27 cellular contexts compared by ENCODE assay signal in genomic region chr12:66312189-66312588, GRCh38. TPM values are rescaled to one million over a fixed set of nuclear protein-coding genes. Genes with fewer than 3 reads are reported as not detected.
DNase-seq lines count a peak whose midpoint lies in the region; ATAC-seq, FAIRE-seq and TF ChIP-seq lines count a peak whose summit lies in the region.
"Had no signal": no experiment of that assay in that cellular context is flagged by ENCODE, and none has a peak within 500 bp of the region (broad histone marks: within the 10 kb centered on the region; RNA-seq: fewer than 3 reads in every experiment).

No MANE protein-coding gene starts in this region.

- no peak overlapping the region for H3K27ac ChIP-seq in naive thymus-derived CD4-positive, alpha-beta T cell (ENCODE audit: low read depth, low read length)
- H3K27ac ChIP-seq: BLaER1 treated with 17β-estradiol and CSF1 and Interleukin-3, amounts not matched to agents 10 nM and 100 nM; dorsolateral prefrontal cortex; gastrocnemius medialis; hepatocyte; RWPE1; suprapubic skin; upper lobe of right lung had no signal

- TF ChIP-seq POLR2A in GM12892 (IDR thresholded peaks at IDR 0.05; ENCODE audit: low read depth, low read length) = no peak

- POLR2A ChIA-PET in naive thymus-derived CD4-positive, alpha-beta T cell (lab: Charles Lee) = interaction anchor here (1.4 kb wide), 1 partner anchor 34 kb away, joined by 4 read pairs; no protein-coding TSS in a partner anchor

- ATAC-seq in T-helper 17 cell = no peak
- ATAC-seq in naive thymus-derived CD4-positive, alpha-beta T cell = no peak
- ATAC-seq: gastrocnemius medialis, HCT116, sciatic nerve, upper lobe of right lung had no signal

- peak overlapping the region; percentile 15 for H3K4me3 ChIP-seq in naive thymus-derived CD4-positive, alpha-beta T cell (ENCODE audit: low read length)
- H3K4me3 ChIP-seq: BLaER1 treated with 17β-estradiol and CSF1 and Interleukin-3, amounts not matched to agents 10 nM and 100 nM; dorsolateral prefrontal cortex; gastrocnemius medialis; hepatocyte; suprapubic skin; upper lobe of right lung had no signal

- peaks cover 8 to 51% (median 30%) of the 10 kb centered on the region in 3 experiments for H3K36me3 ChIP-seq in naive thymus-derived CD4-positive, alpha-beta T cell (ENCODE audit: control insufficient read depth in 2 of 3, insufficient read depth in 3 of 3, low read length in 3 of 3)
- H3K36me3 ChIP-seq: gastrocnemius medialis had no signal

- intact Hi-C loops in naive thymus-derived CD4-positive, alpha-beta T cell (cut with micrococcal nuclease) = loop anchor here (1.0 kb wide), 2 partner anchors 8 to 10 kb away; partner anchors contain the start of gene HELB (in 1 of the 2)

- H3K27me3 ChIP-seq in naive thymus-derived CD4-positive, alpha-beta T cell (ENCODE audit: control insufficient read depth in 2 of 2, insufficient read depth in 2 of 2, low read length in 2 of 2) = no peaks in the 10 kb centered on the region
- H3K27me3 ChIP-seq: BLaER1 treated with 17β-estradiol and CSF1 and Interleukin-3, amounts not matched to agents 10 nM and 100 nM; dorsolateral prefrontal cortex; gastrocnemius medialis; hepatocyte; suprapubic skin; upper lobe of right lung had no signal

- no peaks in the 10 kb centered on the region for H3K27me3 Mint-ChIP-seq in activated T-cell treated with anti-CD3 and anti-CD28 coated beads, Interleukin-2, amount 50 U/mL, for 24 hours
- no peaks in the 10 kb centered on the region for H3K27me3 Mint-ChIP-seq in T-helper 17 cell
- H3K27me3 Mint-ChIP-seq in naive thymus-derived CD4-positive, alpha-beta T cell = no peaks in the 10 kb centered on the region
- H3K27me3 Mint-ChIP-seq: progenitor cell of endocrine pancreas had no signal

- no peak for DNase-seq in activated T-cell treated with anti-CD3 and anti-CD28 coated beads, Interleukin-2, amount 50 U/mL, for 24 hours
- DNase-seq in activated T-cell treated with anti-CD3 and anti-CD28 coated beads for 4 hours (no peak), GM12892 (ENCODE audit: insufficient read length) (no peak), T-helper 17 cell (no peak), NCI-H1417 (lab: John Stamatoyannopoulos, UW) (no peak), SHP77 (lab: John Stamatoyannopoulos, UW) (no peak)
- no peak for DNase-seq in naive thymus-derived CD4-positive, alpha-beta T cell
- DNase-seq: DND-41; dorsolateral prefrontal cortex; gastrocnemius medialis; KBM-7; MM.1S; NCI-H146; NCI-H2107; SK-N-SH; stimulated activated CD4-positive, alpha-beta T cell treated with anti-CD3 and anti-CD28 coated beads, Interleukin-12 subunit alpha, Interleukin-12 subunit beta, amount 100 ng/mL, for 4 hours; stimulated activated CD4-positive, alpha-beta T cell treated with anti-CD3 and anti-CD28 coated beads, Interleukin-4, amount 100 ng/mL, for 1 hour; T-helper 9 cell; upper lobe of right lung had no signal

- no peaks in the 10 kb centered on the region for H3K9me3 ChIP-seq in T-helper 17 cell (ENCODE audit: control insufficient read depth, low read length, poor library complexity, severe bottlenecking)
- no peaks in the 10 kb centered on the region for H3K9me3 ChIP-seq in naive thymus-derived CD4-positive, alpha-beta T cell (ENCODE audit: control insufficient read depth in 2 of 3, low read length in 3 of 3)
- H3K9me3 ChIP-seq: gastrocnemius medialis, SK-N-SH, suprapubic skin, upper lobe of right lung had no signal

- H3K4me1 Mint-ChIP-seq in activated T-cell treated with anti-CD3 and anti-CD28 coated beads, Interleukin-2, amount 50 U/mL, for 24 hours (ENCODE audit: low read depth) = peaks cover 81% of the 10 kb centered on the region
- peaks cover 58% of the 10 kb centered on the region for H3K4me1 Mint-ChIP-seq in T-helper 17 cell
- peaks cover 62 to 95% (median 87%) of the 10 kb centered on the region in 7 donors for H3K4me1 Mint-ChIP-seq in naive thymus-derived CD4-positive, alpha-beta T cell

- H3K27ac Mint-ChIP-seq in activated T-cell treated with anti-CD3 and anti-CD28 coated beads, Interleukin-2, amount 50 U/mL, for 24 hours = peak overlapping the region; percentile 50
- peak overlapping the region; percentile 68 for H3K27ac Mint-ChIP-seq in T-helper 17 cell
- H3K27ac Mint-ChIP-seq in naive thymus-derived CD4-positive, alpha-beta T cell = peak overlapping the region in 7 of 9 donors; percentile 7 to 65 (median 37)
- H3K27ac Mint-ChIP-seq: progenitor cell of endocrine pancreas had no signal

- peaks cover 85% of the 10 kb centered on the region for H3K36me3 Mint-ChIP-seq in activated T-cell treated with anti-CD3 and anti-CD28 coated beads, Interleukin-2, amount 50 U/mL, for 24 hours (ENCODE audit: low read depth)
- H3K36me3 Mint-ChIP-seq in T-helper 17 cell (ENCODE audit: low read depth) = peaks cover 18% of the 10 kb centered on the region
- peaks cover 11 to 76% (median 56%) of the 10 kb centered on the region in 5 donors for H3K36me3 Mint-ChIP-seq in naive thymus-derived CD4-positive, alpha-beta T cell

- CTCF ChIA-PET in naive thymus-derived CD4-positive, alpha-beta T cell (lab: Charles Lee) = no interaction called here

- no peaks in the 10 kb centered on the region for H3K9me3 Mint-ChIP-seq in activated T-cell treated with anti-CD3 and anti-CD28 coated beads, Interleukin-2, amount 50 U/mL, for 24 hours
- peaks cover 0 to 4% (median 0%) of the 10 kb centered on the region in 11 donors for H3K9me3 Mint-ChIP-seq in naive thymus-derived CD4-positive, alpha-beta T cell

- FAIRE-seq in GM12892 (lab: Jason Lieb, UNC) = peak; percentile 17
- FAIRE-seq: HTR-8/SVneo had no signal

- peak overlapping the region; percentile 0 for H3K4me3 Mint-ChIP-seq in activated T-cell treated with anti-CD3 and anti-CD28 coated beads, Interleukin-2, amount 50 U/mL, for 24 hours
- peak overlapping the region; percentile 78 for H3K4me3 Mint-ChIP-seq in T-helper 17 cell
- H3K4me3 Mint-ChIP-seq in naive thymus-derived CD4-positive, alpha-beta T cell = peak overlapping the region; percentile 17 to 82 (median 71)

- H3K4me1 ChIP-seq in naive thymus-derived CD4-positive, alpha-beta T cell (ENCODE audit: control insufficient read depth in 2 of 2, insufficient read depth in 2 of 2, low read length in 2 of 2) = peaks cover 38 to 48% of the 10 kb centered on the region in 2 donors
- H3K4me1 ChIP-seq: gastrocnemius medialis, suprapubic skin, upper lobe of right lung had no signal

RNA-seq across cellular contexts. Expression of gene HELB, which starts 9.9 kb away (rescaled TPM):
- polyA plus RNA-seq in GM12892 (2012; ENCODE audit: missing spikeins) = 5.6 TPM
- 10 to 100 TPM; 51.8 to 72.1 TPM for total RNA-seq in T-helper 17 cell
- 10 to 100 TPM; 47.9 to 59.2 (median 54.0) TPM for total RNA-seq in naive thymus-derived CD4-positive, alpha-beta T cell
- polyA plus RNA-seq in naive thymus-derived CD4-positive, alpha-beta T cell = 10 to 100 TPM; 29.6 to 43.0 TPM

Comparison
In these comparisons a context has a peak if more than half of its experiments do, and no peak if none do; other contexts are left out.
1. H3K4me3 Mint-ChIP-seq: peak in every context shown above with its lines; median percentile 78 in T-helper 17 cell; 71 in naive thymus-derived CD4-positive, alpha-beta T cell; 0 in activated T-cell treated with anti-CD3 and anti-CD28 coated beads, Interleukin-2, amount 50 U/mL, for 24 hours.